8 cellular contexts compared by ENCODE assay signal in genomic region chr17:58692239-58693055, GRCh38. TPM values are rescaled to one million over a fixed set of nuclear protein-coding genes. Genes with fewer than 3 reads are reported as not detected.
DNase-seq lines count a peak whose midpoint lies in the region; ATAC-seq and TF ChIP-seq lines count a peak whose summit lies in the region.

RAD51C (plus strand) TSS chr17:58692602; CDS start chr17:58692644, 42 bp downstream.

- TF ChIP-seq CTCF in GM13977 (IDR thresholded peaks at IDR 0.05; ENCODE audit: extremely low read depth, insufficient read depth, missing control alignments): no peak
- TF ChIP-seq CTCF in psoas muscle (IDR thresholded peaks at IDR 0.05): no peak

- H3K9me3 ChIP-seq in psoas muscle: no peaks in the 10 kb centered on the region

- DNase-seq in GM13977 (ENCODE audit: low spot score): peak; percentile 88
- peak; percentile 74 for DNase-seq in NCI-H1694 (lab: John Stamatoyannopoulos, UW)
- DNase-seq in T-helper 2 cell: peak; percentile 55 to 96 (median 76)
- peak; percentile 91 for DNase-seq in left ventricle myocardium superior
- peak; percentile 86 to 92 for DNase-seq in psoas muscle
- peak; percentile 86 for DNase-seq in ureter (ENCODE audit: low spot score)

- H3K36me3 ChIP-seq in psoas muscle (ENCODE audit: insufficient read depth in 1 of 2, low read depth in 1 of 2): peaks cover 0 to 10% of the 10 kb centered on the region in 2 donors

- 8 to 9% (median 8%) methylated on average over 50 of the region's 50 CpGs for WGBS in psoas muscle, 3 donors

- no peaks in the 10 kb centered on the region for H3K27me3 ChIP-seq in psoas muscle (ENCODE audit: insufficient read depth in 3 of 3, low read length in 2 of 3)

- intact Hi-C loops in left ventricle myocardium superior (cut with micrococcal nuclease) (no loop called here), psoas muscle (cut with DNase I) (loop anchor here (5.0 to 10.0 kb wide), 2 partner anchors 168 to 175 kb away; no protein-coding TSS in a partner anchor)

- H3K27ac ChIP-seq in angular gyrus (ENCODE audit: low read depth, low read length) (peak within 1 kb of the TSS; percentile 95), psoas muscle (peak within 1 kb of the TSS; percentile 81)

- peak within 1 kb of the TSS; percentile 78 for H3K4me3 ChIP-seq in psoas muscle

- H3K4me1 ChIP-seq in psoas muscle: peaks cover 12% of the 10 kb centered on the region

- peak; percentile 92 for ATAC-seq in HG02840 (IDR thresholded peaks at IDR 0.05; ENCODE audit: low FRiP score, unreplicated experiment)
- peak; percentile 100 for ATAC-seq in left ventricle myocardium superior
- peak; percentile 98 to 100 (median 100) for ATAC-seq in psoas muscle

- in situ Hi-C loops in GM13977 (cut with MboI; ENCODE audit: low pct_unique_long_range_greater_than_20kb, low sequenced_read_pairs, unreplicated experiment): no loop called here

RNA-seq across cellular contexts. Expression of gene RAD51C, which starts in this region (rescaled TPM):
- total RNA-seq in left ventricle myocardium superior (39.4 TPM), psoas muscle (10 to 100 TPM; 11.0 to 23.2 (median 16.6) TPM), ureter (16.3 TPM)
- polyA plus RNA-seq in psoas muscle: 10 to 100 TPM; 13.9 to 17.9 (median 17.1) TPM

Comparison
In these comparisons a context has a peak if more than half of its experiments do, and no peak if none do; other contexts are left out.
1. Peak in every context shown above with its lines: DNase-seq, ATAC-seq, H3K4me3 ChIP-seq and H3K27ac ChIP-seq.